9 cellular contexts compared by ENCODE assay signal in genomic region chr6:169252805-169253189, GRCh38. TPM values are rescaled to one million over a fixed set of nuclear protein-coding genes. Genes with fewer than 3 reads are reported as not detected.
DNase-seq lines count a peak whose midpoint lies in the region; ATAC-seq and TF ChIP-seq lines count a peak whose summit lies in the region.
"Had no signal": no experiment of that assay in that cellular context is flagged by ENCODE, and none has a peak within 500 bp of the region (broad histone marks: within the 10 kb centered on the region; RNA-seq: fewer than 3 reads in every experiment).

No MANE protein-coding gene starts in this region.

- H3K36me3 Mint-ChIP-seq in activated CD8-positive, alpha-beta T cell treated with anti-CD3 and anti-CD28 coated beads for 36 hours (ENCODE audit: low read depth), result no peaks in the 10 kb centered on the region

- TF ChIP-seq CTCF in astrocyte of the cerebellum (IDR thresholded peaks at IDR 0.05; ENCODE audit: low read depth, low read length, missing control alignments) (no peak), kidney epithelial cell (IDR thresholded peaks at IDR 0.05; ENCODE audit: insufficient read depth, low read length, poor library complexity, severe bottlenecking) (no peak)
- TF ChIP-seq CTCF in activated CD8-positive, alpha-beta T cell treated with anti-CD3 and anti-CD28 coated beads for 36 hours (IDR thresholded peaks at IDR 0.05), result no peak

- H3K27ac Mint-ChIP-seq in activated CD8-positive, alpha-beta T cell treated with anti-CD3 and anti-CD28 coated beads for 36 hours, result no peak overlapping the region
- H3K27ac Mint-ChIP-seq: activated B cell treated with CpG ODN at 0.5 μM for 24 hours had no signal

- peaks cover 15% of the 10 kb centered on the region for H3K4me1 Mint-ChIP-seq in activated CD8-positive, alpha-beta T cell treated with anti-CD3 and anti-CD28 coated beads for 36 hours (ENCODE audit: low read depth)

- CTCF ChIA-PET in activated CD8-positive, alpha-beta T cell treated with anti-CD3 and anti-CD28 coated beads for 36 hours (lab: Charles Lee), result no interaction called here

- in situ Hi-C loops in astrocyte of the cerebellum (cut with HindIII; ENCODE audit: low sequenced_read_pairs), result no loop called here

- no peaks in the 10 kb centered on the region for H3K9me3 Mint-ChIP-seq in activated CD8-positive, alpha-beta T cell treated with anti-CD3 and anti-CD28 coated beads for 36 hours
- H3K9me3 Mint-ChIP-seq: activated B cell treated with CpG ODN at 0.5 μM for 24 hours had no signal

- peak; percentile 51 for DNase-seq in MG63
- peak; percentile 8 for DNase-seq in astrocyte of the cerebellum (ENCODE audit: low read depth)
- no peak for DNase-seq in kidney epithelial cell (ENCODE audit: low read depth)
- peak; percentile 61 for DNase-seq in superior temporal gyrus (ENCODE audit: extremely low spot score)
- no peak for DNase-seq in amniotic stem cell (lab: John Stamatoyannopoulos, UW)
- no peak for DNase-seq in activated CD8-positive, alpha-beta T cell treated with anti-CD3 and anti-CD28 coated beads for 36 hours
- DNase-seq in cerebellum (ENCODE audit: low spot score), result no peak
- DNase-seq: activated B cell treated with CpG ODN at 0.5 μM for 24 hours had no signal

- no peaks in the 10 kb centered on the region for H3K9me3 ChIP-seq in MG63

- no peak overlapping the region for H3K4me3 Mint-ChIP-seq in activated CD8-positive, alpha-beta T cell treated with anti-CD3 and anti-CD28 coated beads for 36 hours
- H3K4me3 Mint-ChIP-seq: activated B cell treated with CpG ODN at 0.5 μM for 24 hours had no signal

- no peak for ATAC-seq in activated CD8-positive, alpha-beta T cell treated with anti-CD3 and anti-CD28 coated beads for 36 hours

- POLR2A ChIA-PET in activated CD8-positive, alpha-beta T cell treated with anti-CD3 and anti-CD28 coated beads for 36 hours (lab: Charles Lee), result no interaction called here

- peaks cover 45% of the 10 kb centered on the region for H3K27me3 Mint-ChIP-seq in activated CD8-positive, alpha-beta T cell treated with anti-CD3 and anti-CD28 coated beads for 36 hours

- intact Hi-C loops in activated CD8-positive, alpha-beta T cell treated with anti-CD3 and anti-CD28 coated beads for 36 hours (cut with micrococcal nuclease), result no loop called here

- H3K27me3 ChIP-seq in MG63 (no peaks in the 10 kb centered on the region), kidney epithelial cell (ENCODE audit: control insufficient read depth, insufficient read depth, low read length) (peaks cover 22% of the 10 kb centered on the region)

- H3K36me3 ChIP-seq in MG63 (peaks cover 48% of the 10 kb centered on the region), kidney epithelial cell (ENCODE audit: control insufficient read depth, insufficient read depth, low read length) (no peaks in the 10 kb centered on the region)

- peak overlapping the region; percentile 86 for H3K4me3 ChIP-seq in MG63
- peak overlapping the region; percentile 37 for H3K4me3 ChIP-seq in astrocyte of the cerebellum (ENCODE audit: low read depth, low read length)
- peak overlapping the region; percentile 3 for H3K4me3 ChIP-seq in kidney epithelial cell (ENCODE audit: low read depth, low read length)

RNA-seq across cellular contexts. Expression of gene THBS2, which starts 0.8 kb away (rescaled TPM):
- total RNA-seq in MG63 (2014; rRNA removed; shearing (Covaris generic); ENCODE audit: low replicate concordance), result 165 and 194 TPM in 2 replicates
- 21.9 and 28.6 TPM in 2 replicates for total RNA-seq in kidney epithelial cell
- not detected for total RNA-seq in activated CD8-positive, alpha-beta T cell treated with anti-CD3 and anti-CD28 coated beads for 36 hours
- 5.8 TPM for total RNA-seq in cerebellum
- total RNA-seq: activated B cell treated with CpG ODN at 0.5 μM for 24 hours, HT-29 had no signal

Comparison
In these comparisons a context has a peak if more than half of its experiments do, and no peak if none do; other contexts are left out.
1. DNase-seq: peak in MG63 (single experiment), astrocyte of the cerebellum (single experiment) and superior temporal gyrus (single experiment); none in kidney epithelial cell (single experiment), amniotic stem cell (single experiment), activated CD8-positive, alpha-beta T cell treated with anti-CD3 and anti-CD28 coated beads for 36 hours (single experiment) and cerebellum (single experiment).
2. H3K4me3 ChIP-seq: peak in every context shown above with its lines; median percentile 86 in MG63; 37 in astrocyte of the cerebellum; 3 in kidney epithelial cell.